ENCODE assay signal across 12 cellular contexts in the genomic region with DNA sequence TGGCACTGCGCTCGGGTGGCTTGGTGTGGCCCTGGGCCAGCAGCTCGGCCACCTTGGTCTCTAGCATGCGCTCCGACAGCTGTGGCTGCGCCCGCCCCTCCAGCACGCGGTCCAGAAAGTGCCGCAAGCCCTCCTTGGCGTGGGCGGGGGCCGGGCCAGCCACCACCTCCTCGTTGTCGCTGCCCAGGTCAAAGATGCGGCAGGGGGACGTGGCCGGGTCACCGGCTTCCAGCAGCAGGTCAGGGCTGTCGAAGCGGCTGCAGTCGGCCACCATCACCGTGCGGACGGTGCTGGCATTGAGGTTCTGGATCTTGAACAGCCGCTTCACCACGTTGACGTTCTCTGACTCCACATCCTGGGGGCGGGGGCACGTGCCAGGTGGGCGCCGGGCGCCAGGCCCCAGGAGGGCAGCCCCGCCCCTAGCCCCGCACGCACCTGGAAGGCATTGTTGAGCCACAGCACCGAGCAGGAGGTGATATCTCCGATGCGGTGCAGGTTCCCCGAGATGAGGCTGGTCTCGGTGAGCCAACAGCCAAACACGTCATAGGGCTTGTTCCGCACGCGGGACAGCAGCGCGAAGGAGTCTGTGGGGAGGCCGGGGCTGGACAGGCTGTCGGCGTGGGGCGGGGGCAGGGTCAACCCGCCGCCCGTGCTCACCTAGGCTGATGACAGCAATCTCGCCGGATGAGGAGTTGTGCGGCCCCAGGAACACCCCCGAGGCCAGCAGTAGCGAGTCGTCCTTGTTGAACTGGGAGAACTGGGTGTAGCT. TPM values are rescaled to one million over a fixed set of nuclear protein-coding genes. Genes with fewer than 3 reads are reported as not detected.
DNase-seq lines count a peak whose midpoint lies in the region; ATAC-seq, FAIRE-seq and TF ChIP-seq lines count a peak whose summit lies in the region.
"Had no signal": no experiment of that assay in that cellular context is flagged by ENCODE, and none has a peak within 500 bp of the region (broad histone marks: within the 10 kb centered on the region; RNA-seq: fewer than 3 reads in every experiment).

No MANE protein-coding gene starts in this region.

- H3K9ac ChIP-seq in kidney (ENCODE audit: low read length in 2 of 2), result no peak overlapping the region

- TF ChIP-seq CTCF in kidney (IDR thresholded peaks at IDR 0.05; ENCODE audit: borderline replicate concordance, extremely low read depth, insufficient read depth) (no peak), suprapubic skin (IDR thresholded peaks at IDR 0.05) (no peak)

- H3K4me3 ChIP-seq in kidney (ENCODE audit: low read length in 2 of 2) (no peak overlapping the region), suprapubic skin (no peak overlapping the region)

- no peak for FAIRE-seq in kidney (lab: Jason Lieb, UNC)

- POLR2A ChIA-PET in activated CD4-positive, alpha-beta memory T cell treated with anti-CD3 and anti-CD28 coated beads for 36 hours (lab: Charles Lee), result no interaction called here

- 94% methylated on average over 23 of the region's 60 CpGs for WGBS in suprapubic skin

- H3K27me3 Mint-ChIP-seq in activated T-cell treated with anti-CD3 and anti-CD28 coated beads, Interleukin-2, amount 50 U/mL, for 4 hours (ENCODE audit: low read depth), result no peaks in the 10 kb centered on the region
- H3K27me3 Mint-ChIP-seq in activated CD4-positive, alpha-beta memory T cell treated with anti-CD3 and anti-CD28 coated beads for 36 hours, result no peaks in the 10 kb centered on the region

- peak overlapping the region; percentile 23 for H3K27ac Mint-ChIP-seq in activated CD4-positive, alpha-beta memory T cell treated with anti-CD3 and anti-CD28 coated beads for 36 hours
- H3K27ac Mint-ChIP-seq: CD4-positive, CD25-positive, alpha-beta regulatory T cell had no signal

- no peak for TF ChIP-seq POLR2A in suprapubic skin (IDR thresholded peaks at IDR 0.05)

- peaks cover 5% of the 10 kb centered on the region for H3K4me1 Mint-ChIP-seq in activated T-cell treated with anti-CD3 and anti-CD28 coated beads, Interleukin-2, amount 50 U/mL, for 4 hours (ENCODE audit: low read depth)
- H3K4me1 Mint-ChIP-seq in activated CD4-positive, alpha-beta memory T cell treated with anti-CD3 and anti-CD28 coated beads for 36 hours (ENCODE audit: low read depth), result peaks cover 12% of the 10 kb centered on the region

- H3K36me3 Mint-ChIP-seq in activated T-cell treated with anti-CD3 and anti-CD28 coated beads, Interleukin-2, amount 50 U/mL, for 4 hours (ENCODE audit: insufficient read depth), result peaks cover 22% of the 10 kb centered on the region
- H3K36me3 Mint-ChIP-seq in activated CD4-positive, alpha-beta memory T cell treated with anti-CD3 and anti-CD28 coated beads for 36 hours, result peaks cover 28% of the 10 kb centered on the region

- peaks cover 7 to 23% of the 10 kb centered on the region in 2 donors for H3K36me3 ChIP-seq in kidney (ENCODE audit: control insufficient read depth in 1 of 2, insufficient read depth in 2 of 2, low read length in 2 of 2)
- H3K36me3 ChIP-seq in suprapubic skin, result peaks cover 45% of the 10 kb centered on the region

- H3K27ac ChIP-seq in kidney (ENCODE audit: low read depth in 2 of 2, low read length in 2 of 2) (no peak overlapping the region), suprapubic skin (no peak overlapping the region)

- CTCF ChIA-PET in activated CD4-positive, alpha-beta memory T cell treated with anti-CD3 and anti-CD28 coated beads for 36 hours (lab: Charles Lee), result no interaction called here

- peak overlapping the region; percentile 77 for H3K4me3 Mint-ChIP-seq in activated T-cell treated with anti-CD3 and anti-CD28 coated beads, Interleukin-2, amount 50 U/mL, for 4 hours
- peak overlapping the region; percentile 41 for H3K4me3 Mint-ChIP-seq in activated CD4-positive, alpha-beta memory T cell treated with anti-CD3 and anti-CD28 coated beads for 36 hours

- intact Hi-C loops in activated CD4-positive, alpha-beta memory T cell treated with anti-CD3 and anti-CD28 coated beads for 36 hours (cut with micrococcal nuclease), result loop anchor here (10.0 kb wide), 1 partner anchor 93 kb away; the partner anchor contains the start of gene FUT7
- intact Hi-C loops in kidney (cut with DNase I), result loop anchor here (10.0 kb wide), 2 partner anchors 97 to 147 kb away; partner anchors contain the start of genes AJM1, CCDC183, PHPT1 and TMEM141

- no peaks in the 10 kb centered on the region for H3K9me3 Mint-ChIP-seq in activated T-cell treated with anti-CD3 and anti-CD28 coated beads, Interleukin-2, amount 50 U/mL, for 4 hours
- no peaks in the 10 kb centered on the region for H3K9me3 Mint-ChIP-seq in activated CD4-positive, alpha-beta memory T cell treated with anti-CD3 and anti-CD28 coated beads for 36 hours

- H3K27me3 ChIP-seq in suprapubic skin, result no peaks in the 10 kb centered on the region
- H3K27me3 ChIP-seq: tibial nerve had no signal

- H3K4me1 ChIP-seq in kidney (ENCODE audit: control insufficient read depth in 1 of 2, insufficient read depth in 1 of 2, low read depth in 1 of 2, low read length in 2 of 2), result peaks cover 0 to 10% of the 10 kb centered on the region in 2 donors
- H3K4me1 ChIP-seq in suprapubic skin, result peaks cover 26% of the 10 kb centered on the region

- TF ChIP-seq EP300 in suprapubic skin (IDR thresholded peaks at IDR 0.05), result no peak

- no peak for ATAC-seq in activated T-cell treated with anti-CD3 and anti-CD28 coated beads, Interleukin-2, amount 50 U/mL, for 4 hours
- no peak for ATAC-seq in HG02973 (IDR thresholded peaks at IDR 0.05; ENCODE audit: unreplicated experiment)

- DNase-seq in activated T-cell treated with anti-CD3 and anti-CD28 coated beads, Interleukin-2, amount 50 U/mL, for 4 hours, result no peak
- DNase-seq in activated T-cell treated with anti-CD3 and anti-CD28 coated beads for 4 hours (no peak), kidney (peak; percentile 80), suprapubic skin (ENCODE audit: low spot score in 2 of 2) (peak; percentile 66 to 68), NCI-H2029 (lab: John Stamatoyannopoulos, UW) (no peak), GM19240 (ENCODE audit: insufficient read length, low spot score) (no peak)
- no peak for DNase-seq in activated CD4-positive, alpha-beta memory T cell treated with anti-CD3 and anti-CD28 coated beads for 36 hours
- DNase-seq: CD4-positive, CD25-positive, alpha-beta regulatory T cell; KG1; NCI-H510A treated with DMSO at 0.1 percent for 48 hours had no signal

- H3K9me3 ChIP-seq in kidney (ENCODE audit: control insufficient read depth in 1 of 2, low read length in 2 of 2) (no peaks in the 10 kb centered on the region), suprapubic skin (no peaks in the 10 kb centered on the region)
- H3K9me3 ChIP-seq: tibial nerve had no signal

RNA-seq across cellular contexts. Expression of gene FBXW5, which starts 2.2 kb away (rescaled TPM):
- total RNA-seq in activated T-cell treated with anti-CD3 and anti-CD28 coated beads, Interleukin-2, amount 50 U/mL, for 4 hours, result 100 to 1,000 TPM in 1 of 3 donors, 10 to 100 TPM in 2; 84.0 to 112 (median 95.3) TPM
- 10 to 100 TPM; 66.8 to 69.4 TPM for total RNA-seq in activated CD4-positive, alpha-beta memory T cell treated with anti-CD3 and anti-CD28 coated beads for 36 hours
- total RNA-seq in kidney, result 97.2 TPM
- 92.5 TPM for polyA plus RNA-seq in kidney (ENCODE audit: insufficient read depth, low read depth, low replicate concordance)
- 100 to 1,000 TPM; 101 to 166 (median 142) TPM for total RNA-seq in suprapubic skin

RNA-seq across cellular contexts. Expression of gene C8G, which starts 2.7 kb away (rescaled TPM):
- total RNA-seq in activated T-cell treated with anti-CD3 and anti-CD28 coated beads, Interleukin-2, amount 50 U/mL, for 4 hours, result 1 to 10 TPM in 2 of 3 donors, under 1 TPM in 1; 0.94 to 1.4 (median 1.2) TPM
- under 1 TPM; 0.90 to 0.94 TPM for total RNA-seq in activated CD4-positive, alpha-beta memory T cell treated with anti-CD3 and anti-CD28 coated beads for 36 hours
- total RNA-seq in kidney, result 1.9 TPM
- polyA plus RNA-seq in kidney (ENCODE audit: insufficient read depth, low read depth, low replicate concordance), result 2.1 TPM
- total RNA-seq in suprapubic skin, result 1 to 10 TPM in 1 of 4 donors, not detected in 3; 2.7 TPM

RNA-seq across cellular contexts. Expression of gene LCN12, which starts 9.8 kb away (rescaled TPM):
- 1 to 10 TPM in 1 of 3 donors, under 1 TPM in 2; 0.49 to 1.2 (median 0.58) TPM for total RNA-seq in activated T-cell treated with anti-CD3 and anti-CD28 coated beads, Interleukin-2, amount 50 U/mL, for 4 hours
- 1 to 10 TPM; 1.6 to 2.1 TPM for total RNA-seq in activated CD4-positive, alpha-beta memory T cell treated with anti-CD3 and anti-CD28 coated beads for 36 hours
- 42.9 TPM for total RNA-seq in kidney
- polyA plus RNA-seq in kidney (ENCODE audit: insufficient read depth, low read depth, low replicate concordance), result 35.5 TPM
- total RNA-seq in suprapubic skin, result 1 to 10 TPM in 1 of 4 donors, not detected in 3; 3.7 TPM
- polyA plus RNA-seq: CD4-positive, CD25-positive, alpha-beta regulatory T cell had no signal

RNA-seq across cellular contexts. Expression of gene PTGDS, which starts 35.0 kb away (rescaled TPM):
- under 1 TPM in 2 of 3 donors, not detected in 1; 0.30 to 0.51 TPM for total RNA-seq in activated T-cell treated with anti-CD3 and anti-CD28 coated beads, Interleukin-2, amount 50 U/mL, for 4 hours
- total RNA-seq in activated CD4-positive, alpha-beta memory T cell treated with anti-CD3 and anti-CD28 coated beads for 36 hours, result not detected
- total RNA-seq in kidney (236 TPM), suprapubic skin (10 to 100 TPM in 3 of 4 donors, 1 to 10 TPM in 1; 4.3 to 31.7 (median 25.7) TPM)
- polyA plus RNA-seq in kidney (ENCODE audit: insufficient read depth, low read depth, low replicate concordance), result 709 TPM

RNA-seq across cellular contexts. Expression of gene LCNL1, which starts 40.5 kb away (rescaled TPM):
- total RNA-seq in activated T-cell treated with anti-CD3 and anti-CD28 coated beads, Interleukin-2, amount 50 U/mL, for 4 hours, result not detected
- not detected for total RNA-seq in activated CD4-positive, alpha-beta memory T cell treated with anti-CD3 and anti-CD28 coated beads for 36 hours
- total RNA-seq in kidney, result 1.4 TPM
- polyA plus RNA-seq in kidney (ENCODE audit: insufficient read depth, low read depth, low replicate concordance), result 0.54 TPM
- total RNA-seq in suprapubic skin, result under 1 TPM in 2 of 4 donors, not detected in 2; 0.18 to 0.40 TPM
- total RNA-seq: CD4-positive, CD25-positive, alpha-beta regulatory T cell had no signal
- polyA plus RNA-seq: CD4-positive, CD25-positive, alpha-beta regulatory T cell had no signal

Comparison
In these comparisons a context has a peak if more than half of its experiments do, and no peak if none do; other contexts are left out.
1. DNase-seq: peak in kidney (single experiment) and suprapubic skin (2 of 2); none in activated T-cell treated with anti-CD3 and anti-CD28 coated beads, Interleukin-2, amount 50 U/mL, for 4 hours (single experiment), activated T-cell treated with anti-CD3 and anti-CD28 coated beads for 4 hours (single experiment), activated CD4-positive, alpha-beta memory T cell treated with anti-CD3 and anti-CD28 coated beads for 36 hours (single experiment), NCI-H2029 (single experiment) and GM19240 (single experiment).